ENCODE assay signal across 19 cellular contexts in the genomic region with DNA sequence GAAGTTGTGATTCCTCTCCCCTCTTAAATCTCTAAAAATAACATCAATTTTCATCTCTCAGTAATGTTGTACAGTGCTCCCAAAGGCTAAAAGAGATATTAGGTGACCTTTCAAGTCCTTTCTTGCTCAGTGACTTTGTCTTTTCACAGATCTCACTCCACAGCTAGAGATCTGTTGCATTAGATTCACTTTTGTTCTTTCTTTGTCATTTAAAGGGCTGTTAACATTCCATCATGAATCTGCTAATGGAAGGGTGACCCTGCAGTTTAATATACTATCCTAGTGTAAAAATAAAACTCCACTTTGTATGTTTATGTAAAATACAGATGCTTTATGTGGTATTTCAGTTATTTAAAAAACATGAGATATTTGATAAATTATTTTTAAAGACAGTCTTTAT. TPM values are rescaled to one million over a fixed set of nuclear protein-coding genes. Genes with fewer than 3 reads are reported as not detected.
DNase-seq lines count a peak whose midpoint lies in the region; ATAC-seq and TF ChIP-seq lines count a peak whose summit lies in the region.
"Had no signal": no experiment of that assay in that cellular context is flagged by ENCODE, and none has a peak within 500 bp of the region (broad histone marks: within the 10 kb centered on the region; RNA-seq: fewer than 3 reads in every experiment).

No MANE protein-coding gene starts in this region.

- H2AFZ ChIP-seq in H9 (ENCODE audit: low read length): no peak overlapping the region

- TF ChIP-seq CTCF in H9 (conservative IDR thresholded peaks at IDR 0.05): no peak
- no peak for TF ChIP-seq CTCF in psoas muscle (IDR thresholded peaks at IDR 0.05)
- no peak for TF ChIP-seq CTCF in lower lobe of right lung (IDR thresholded peaks at IDR 0.05)

- H3K9me3 ChIP-seq in H9 (ENCODE audit: control insufficient read depth, low read depth, low read length) (no peaks in the 10 kb centered on the region), HUES64 (ENCODE audit: insufficient read depth, low read depth, low read length) (no peaks in the 10 kb centered on the region), psoas muscle (no peaks in the 10 kb centered on the region), lower lobe of right lung (peaks cover under 1% of the 10 kb centered on the region)

- H2BK12ac ChIP-seq in H9 (ENCODE audit: insufficient read length, low read depth, low read length): no peak overlapping the region

- H3K56ac ChIP-seq in H9 (ENCODE audit: insufficient read length, low read depth, low read length) (no peak overlapping the region), mesendoderm (ENCODE audit: low read length) (no peak overlapping the region)

- no peak overlapping the region for H4K5ac ChIP-seq in H9 (ENCODE audit: insufficient read length, low read depth, low read length)
- no peak overlapping the region for H4K5ac ChIP-seq in mesendoderm (ENCODE audit: low read length)

- H3K4me1 ChIP-seq in H9 (ENCODE audit: insufficient read depth, low read length) (no peaks in the 10 kb centered on the region; the same call in 1 of the 2 replicates), HUES64 (ENCODE audit: insufficient read depth, low read length) (peaks cover 24% of the 10 kb centered on the region), mesendoderm (ENCODE audit: control insufficient read depth, low read depth, low read length) (no peaks in the 10 kb centered on the region), psoas muscle (peaks cover 6% of the 10 kb centered on the region), lower lobe of right lung (peaks cover 6% of the 10 kb centered on the region)

- no peak overlapping the region for H3K27ac ChIP-seq in H9 (ENCODE audit: insufficient read length, low read depth, low read length)
- peak overlapping the region; percentile 54 for H3K27ac ChIP-seq in HUES64 (ENCODE audit: low read depth, low read length)
- H3K27ac ChIP-seq in mesendoderm (ENCODE audit: low read depth, low read length): no peak overlapping the region
- H3K27ac ChIP-seq in psoas muscle: no peak overlapping the region
- H3K27ac ChIP-seq in lower lobe of right lung: no peak overlapping the region
- H3K27ac ChIP-seq: HL-60 had no signal

- peaks cover 10% of the 10 kb centered on the region; the same call in 1 of the 2 replicates for H3K79me2 ChIP-seq in H9 (ENCODE audit: insufficient read depth, low read length)
- H3K79me2 ChIP-seq in mesendoderm (ENCODE audit: control insufficient read depth, insufficient read depth, low read length): peaks cover 22% of the 10 kb centered on the region

- no peaks in the 10 kb centered on the region for H3K23me2 ChIP-seq in H9 (ENCODE audit: insufficient read length, low read depth, low read length, poor library complexity, severe bottlenecking)

- intact Hi-C loops in psoas muscle (cut with DNase I) (no loop called here), lower lobe of right lung (cut with DNase I) (no loop called here)

- H2BK15ac ChIP-seq in H9 (ENCODE audit: low read depth, low read length) (no peak overlapping the region), mesendoderm (replicated peaks; ENCODE audit: low read depth) (no peak overlapping the region)

- no peak overlapping the region for H3K14ac ChIP-seq in H9 (ENCODE audit: insufficient read depth, low read length)

- no peak overlapping the region for H2BK20ac ChIP-seq in H9 (ENCODE audit: low read depth, low read length, poor library complexity, severe bottlenecking)

- no peak overlapping the region for H3K18ac ChIP-seq in H9 (ENCODE audit: insufficient read length, low read depth, low read length)
- H3K18ac ChIP-seq in mesendoderm (ENCODE audit: low read length): no peak overlapping the region

- peaks cover 18 to 29% of the 10 kb centered on the region in 2 experiments for H3K4me1 Mint-ChIP-seq in H9
- H3K4me1 Mint-ChIP-seq: CD14-positive monocyte, IgD-negative memory B cell had no signal

- H3K9me3 Mint-ChIP-seq in H9: peaks cover 8 to 9% of the 10 kb centered on the region in 2 experiments

- H3K27me3 ChIP-seq in H9 (ENCODE audit: insufficient read depth, low read length) (no peaks in the 10 kb centered on the region), HUES64 (ENCODE audit: insufficient read depth, low read length) (no peaks in the 10 kb centered on the region), mesendoderm (ENCODE audit: insufficient read depth, low read length, poor library complexity) (no peaks in the 10 kb centered on the region), psoas muscle (ENCODE audit: insufficient read depth in 3 of 3, low read length in 2 of 3) (no peaks in the 10 kb centered on the region), lower lobe of right lung (ENCODE audit: low read depth) (no peaks in the 10 kb centered on the region)

- H3K9ac ChIP-seq in H9 (ENCODE audit: extremely low read depth, insufficient read length, low read length) (no peak overlapping the region), HUES64 (ENCODE audit: low read depth, low read length) (no peak overlapping the region), mesendoderm (ENCODE audit: low read length) (no peak overlapping the region)

- H4K8ac ChIP-seq in H9 (replicated peaks; ENCODE audit: insufficient read length, low read depth, low read length): no peak overlapping the region
- no peak overlapping the region for H4K8ac ChIP-seq in mesendoderm (ENCODE audit: low read depth, low read length)

- no peak overlapping the region for H3T11ph ChIP-seq in H9 (ENCODE audit: low read length)

- H4K20me1 ChIP-seq in H9 (ENCODE audit: control insufficient read depth, insufficient read depth, insufficient read length): no peaks in the 10 kb centered on the region

- H3K27ac Mint-ChIP-seq in H9: peak overlapping the region; percentile 84 to 91 (median 90); a peak in 6 of 7 replicates
- H3K27ac Mint-ChIP-seq: CD14-positive monocyte; CD8-positive, alpha-beta T cell; IgD-negative memory B cell had no signal

- H3K4me2 ChIP-seq in H9 (ENCODE audit: insufficient read depth, insufficient read length, low read length) (no peak overlapping the region), mesendoderm (ENCODE audit: low read length) (no peak overlapping the region)

- H3K36me3 ChIP-seq in HUES64 (ENCODE audit: insufficient read depth, low read length) (no peaks in the 10 kb centered on the region), mesendoderm (ENCODE audit: control insufficient read depth, insufficient read depth, low read length) (no peaks in the 10 kb centered on the region), psoas muscle (ENCODE audit: insufficient read depth in 1 of 2, low read depth in 1 of 2) (no peaks in the 10 kb centered on the region), lower lobe of right lung (no peaks in the 10 kb centered on the region)

- peaks cover 2 to 19% (median 7%) of the 10 kb centered on the region in 3 experiments; a peak in 6 of 7 replicates for H3K36me3 Mint-ChIP-seq in H9 (ENCODE audit: insufficient read depth in 1 of 3, low read depth in 3 of 3)
- H3K36me3 Mint-ChIP-seq: CD14-positive monocyte; CD8-positive, alpha-beta T cell; IgD-negative memory B cell had no signal

- H2AK5ac ChIP-seq in H9 (ENCODE audit: insufficient read length, low read length) (no peak overlapping the region), mesendoderm (ENCODE audit: low read length) (no peak overlapping the region)

- H3K79me1 ChIP-seq in H9 (ENCODE audit: insufficient read depth, low read depth, low read length, poor library complexity, severe bottlenecking) (no peaks in the 10 kb centered on the region), mesendoderm (ENCODE audit: low read length) (peaks cover 13% of the 10 kb centered on the region)

- no peak overlapping the region for H2BK120ac ChIP-seq in H9 (ENCODE audit: low read depth, low read length, poor library complexity, severe bottlenecking)
- no peak overlapping the region for H2BK120ac ChIP-seq in mesendoderm (ENCODE audit: low read depth, low read length)

- H3K4ac ChIP-seq in H9 (ENCODE audit: low read depth, low read length): no peak overlapping the region
- H3K4ac ChIP-seq in mesendoderm (ENCODE audit: low read depth, low read length): no peak overlapping the region

- DNase-seq in H9 (no peak), iPS DF 19.7 (ENCODE audit: low read depth, low spot score) (peak; percentile 12), mesendoderm (peak; percentile 58), psoas muscle (no peak), lower lobe of right lung (no peak)
- DNase-seq: CD8-positive, alpha-beta T cell; COR-L47; DMS153; DMS79 treated with DMSO at 0.1 percent for 48 hours; EL; GOT3; KG1 had no signal

- ATAC-seq in psoas muscle (no peak), GM18517 (IDR thresholded peaks at IDR 0.05; ENCODE audit: unreplicated experiment) (no peak), GM21447 (IDR thresholded peaks at IDR 0.05; ENCODE audit: unreplicated experiment) (no peak), lower lobe of right lung (no peak)
- ATAC-seq: CD8-positive, alpha-beta T cell; HCT116 had no signal

- H3K27me3 Mint-ChIP-seq in H9 (ENCODE audit: low read depth): no peaks in the 10 kb centered on the region
- H3K27me3 Mint-ChIP-seq: IgD-negative memory B cell had no signal

- H3K23ac ChIP-seq in H9 (ENCODE audit: insufficient read length, low read depth, low read length): no peak overlapping the region
- H3K23ac ChIP-seq in mesendoderm (ENCODE audit: low read length): no peak overlapping the region

- H3K4me3 ChIP-seq in HUES64 (ENCODE audit: low read length) (peak overlapping the region; percentile 26; the same call in 1 of the 2 replicates), mesendoderm (ENCODE audit: low read length) (no peak overlapping the region), psoas muscle (no peak overlapping the region), lower lobe of right lung (no peak overlapping the region)

- H4K91ac ChIP-seq in H9 (ENCODE audit: insufficient read length, low read depth, low read length): no peak overlapping the region

- peak overlapping the region; percentile 29 to 45; a peak in 3 of 5 replicates for H3K4me3 Mint-ChIP-seq in H9
- H3K4me3 Mint-ChIP-seq: CD14-positive monocyte; CD8-positive, alpha-beta T cell; IgD-negative memory B cell had no signal

- no peak overlapping the region for H2BK5ac ChIP-seq in H9 (ENCODE audit: insufficient read length, low read length)
- H2BK5ac ChIP-seq in mesendoderm (ENCODE audit: low read length): no peak overlapping the region

RNA-seq across cellular contexts. Expression of a gene that starts 30.5 kb away (rescaled TPM):
- total RNA-seq in H9 (2021) (14.1 and 14.8 TPM in 2 replicates), psoas muscle (10 to 100 TPM in 2 of 4 donors, 1 to 10 TPM in 2; 5.1 to 13.7 (median 8.9) TPM), lower lobe of right lung (32.1 TPM)
- 18.8 TPM for polyA plus RNA-seq in HUES64 (2013, experiment 1 of 2)
- polyA plus RNA-seq in HUES64 (2013, experiment 2 of 2): 21.2 TPM
- polyA plus RNA-seq in mesendoderm (2013, experiment 1 of 2): 9.3 TPM
- polyA plus RNA-seq in mesendoderm (2013, experiment 2 of 2): 9.6 TPM
- 1 to 10 TPM; 3.8 to 8.0 (median 5.3) TPM for polyA plus RNA-seq in psoas muscle

Comparison
In these comparisons a context has a peak if more than half of its experiments do, and no peak if none do; other contexts are left out.
1. DNase-seq: peak in iPS DF 19.7 (single experiment) and mesendoderm (single experiment); none in H9 (single experiment), psoas muscle (0 of 2) and lower lobe of right lung (single experiment).